ENCODE assay signal across 1 cellular context in the genomic region with DNA sequence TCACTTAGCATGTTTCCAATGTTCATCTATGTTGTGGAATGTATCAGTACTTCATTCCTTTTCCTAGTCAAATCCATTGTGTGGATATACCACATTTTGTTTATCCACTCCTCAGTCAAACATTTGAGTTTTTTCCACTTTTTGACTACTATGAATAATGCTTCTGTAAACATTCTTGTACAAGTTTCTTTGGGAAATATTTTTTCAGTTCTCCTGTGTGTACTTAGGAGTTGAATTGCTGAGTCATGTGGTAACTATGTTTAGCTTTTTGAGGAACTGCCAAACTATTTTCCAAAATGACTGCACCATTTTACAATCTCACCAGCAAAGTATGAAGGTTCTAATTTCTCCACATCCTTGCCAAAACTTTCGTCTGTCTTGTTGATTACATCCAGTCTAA.
TF ChIP-seq lines count a peak whose summit lies in the region.

No MANE protein-coding gene starts in this region.

TF ChIP-seq in HepG2, 621 proteins besides CTCF, POLR2A, EP300 and RAD21 (continued from another document and continues in another):
- TF ChIP-seq, protein P1, sequence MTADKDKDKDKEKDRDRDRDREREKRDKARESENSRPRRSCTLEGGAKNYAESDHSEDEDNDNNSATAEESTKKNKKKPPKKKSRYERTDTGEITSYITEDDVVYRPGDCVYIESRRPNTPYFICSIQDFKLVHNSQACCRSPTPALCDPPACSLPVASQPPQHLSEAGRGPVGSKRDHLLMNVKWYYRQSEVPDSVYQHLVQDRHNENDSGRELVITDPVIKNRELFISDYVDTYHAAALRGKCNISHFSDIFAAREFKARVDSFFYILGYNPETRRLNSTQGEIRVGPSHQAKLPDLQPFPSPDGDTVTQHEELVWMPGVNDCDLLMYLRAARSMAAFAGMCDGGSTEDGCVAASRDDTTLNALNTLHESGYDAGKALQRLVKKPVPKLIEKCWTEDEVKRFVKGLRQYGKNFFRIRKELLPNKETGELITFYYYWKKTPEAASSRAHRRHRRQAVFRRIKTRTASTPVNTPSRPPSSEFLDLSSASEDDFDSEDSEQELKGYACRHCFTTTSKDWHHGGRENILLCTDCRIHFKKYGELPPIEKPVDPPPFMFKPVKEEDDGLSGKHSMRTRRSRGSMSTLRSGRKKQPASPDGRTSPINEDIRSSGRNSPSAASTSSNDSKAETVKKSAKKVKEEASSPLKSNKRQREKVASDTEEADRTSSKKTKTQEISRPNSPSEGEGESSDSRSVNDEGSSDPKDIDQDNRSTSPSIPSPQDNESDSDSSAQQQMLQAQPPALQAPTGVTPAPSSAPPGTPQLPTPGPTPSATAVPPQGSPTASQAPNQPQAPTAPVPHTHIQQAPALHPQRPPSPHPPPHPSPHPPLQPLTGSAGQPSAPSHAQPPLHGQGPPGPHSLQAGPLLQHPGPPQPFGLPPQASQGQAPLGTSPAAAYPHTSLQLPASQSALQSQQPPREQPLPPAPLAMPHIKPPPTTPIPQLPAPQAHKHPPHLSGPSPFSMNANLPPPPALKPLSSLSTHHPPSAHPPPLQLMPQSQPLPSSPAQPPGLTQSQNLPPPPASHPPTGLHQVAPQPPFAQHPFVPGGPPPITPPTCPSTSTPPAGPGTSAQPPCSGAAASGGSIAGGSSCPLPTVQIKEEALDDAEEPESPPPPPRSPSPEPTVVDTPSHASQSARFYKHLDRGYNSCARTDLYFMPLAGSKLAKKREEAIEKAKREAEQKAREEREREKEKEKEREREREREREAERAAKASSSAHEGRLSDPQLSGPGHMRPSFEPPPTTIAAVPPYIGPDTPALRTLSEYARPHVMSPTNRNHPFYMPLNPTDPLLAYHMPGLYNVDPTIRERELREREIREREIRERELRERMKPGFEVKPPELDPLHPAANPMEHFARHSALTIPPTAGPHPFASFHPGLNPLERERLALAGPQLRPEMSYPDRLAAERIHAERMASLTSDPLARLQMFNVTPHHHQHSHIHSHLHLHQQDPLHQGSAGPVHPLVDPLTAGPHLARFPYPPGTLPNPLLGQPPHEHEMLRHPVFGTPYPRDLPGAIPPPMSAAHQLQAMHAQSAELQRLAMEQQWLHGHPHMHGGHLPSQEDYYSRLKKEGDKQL (CRISPR knock-in tag; IDR thresholded peaks at IDR 0.05; ENCODE audit: low read depth): peak; percentile 63
- no peak for TF ChIP-seq POGK (CRISPR knock-in tag; conservative IDR thresholded peaks at IDR 0.05)
- no peak for TF ChIP-seq FOXK2 (IDR thresholded peaks at IDR 0.05)
- TF ChIP-seq SAFB2 (CRISPR knock-in tag; IDR thresholded peaks at IDR 0.05; ENCODE audit: borderline replicate concordance, low read depth): no peak
- no peak for TF ChIP-seq MAZ (IDR thresholded peaks at IDR 0.05; ENCODE audit: borderline replicate concordance, low read depth, low read length)
- no peak for TF ChIP-seq MAZ (CRISPR knock-in tag; IDR thresholded peaks at IDR 0.05; ENCODE audit: low read depth)
- TF ChIP-seq, protein P2, sequence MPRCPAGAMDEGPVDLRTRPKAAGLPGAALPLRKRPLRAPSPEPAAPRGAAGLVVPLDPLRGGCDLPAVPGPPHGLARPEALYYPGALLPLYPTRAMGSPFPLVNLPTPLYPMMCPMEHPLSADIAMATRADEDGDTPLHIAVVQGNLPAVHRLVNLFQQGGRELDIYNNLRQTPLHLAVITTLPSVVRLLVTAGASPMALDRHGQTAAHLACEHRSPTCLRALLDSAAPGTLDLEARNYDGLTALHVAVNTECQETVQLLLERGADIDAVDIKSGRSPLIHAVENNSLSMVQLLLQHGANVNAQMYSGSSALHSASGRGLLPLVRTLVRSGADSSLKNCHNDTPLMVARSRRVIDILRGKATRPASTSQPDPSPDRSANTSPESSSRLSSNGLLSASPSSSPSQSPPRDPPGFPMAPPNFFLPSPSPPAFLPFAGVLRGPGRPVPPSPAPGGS (CRISPR knock-in tag; IDR thresholded peaks at IDR 0.05): no peak
- no peak for TF ChIP-seq ZNF143 (CRISPR knock-in tag; IDR thresholded peaks at IDR 0.05)
- TF ChIP-seq GLI4 (CRISPR knock-in tag; IDR thresholded peaks at IDR 0.05; ENCODE audit: borderline replicate concordance): no peak
- TF ChIP-seq, protein P3, sequence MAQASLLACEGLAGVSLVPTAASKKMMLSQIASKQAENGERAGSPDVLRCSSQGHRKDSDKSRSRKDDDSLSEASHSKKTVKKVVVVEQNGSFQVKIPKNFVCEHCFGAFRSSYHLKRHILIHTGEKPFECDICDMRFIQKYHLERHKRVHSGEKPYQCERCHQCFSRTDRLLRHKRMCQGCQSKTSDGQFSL (CRISPR knock-in tag; IDR thresholded peaks at IDR 0.05): no peak
- no peak for TF ChIP-seq ZFP41 (CRISPR knock-in tag; IDR thresholded peaks at IDR 0.05; ENCODE audit: borderline replicate concordance)
- TF ChIP-seq, protein P4, sequence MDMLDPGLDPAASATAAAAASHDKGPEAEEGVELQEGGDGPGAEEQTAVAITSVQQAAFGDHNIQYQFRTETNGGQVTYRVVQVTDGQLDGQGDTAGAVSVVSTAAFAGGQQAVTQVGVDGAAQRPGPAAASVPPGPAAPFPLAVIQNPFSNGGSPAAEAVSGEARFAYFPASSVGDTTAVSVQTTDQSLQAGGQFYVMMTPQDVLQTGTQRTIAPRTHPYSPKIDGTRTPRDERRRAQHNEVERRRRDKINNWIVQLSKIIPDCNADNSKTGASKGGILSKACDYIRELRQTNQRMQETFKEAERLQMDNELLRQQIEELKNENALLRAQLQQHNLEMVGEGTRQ (IDR thresholded peaks at IDR 0.05; ENCODE audit: low read depth, low read length): no peak
- TF ChIP-seq, protein P4 (CRISPR knock-in tag; IDR thresholded peaks at IDR 0.05; ENCODE audit: borderline replicate concordance): no peak
- TF ChIP-seq ZMYM3 (CRISPR knock-in tag; IDR thresholded peaks at IDR 0.05): no peak
- TF ChIP-seq ZFP82 (CRISPR knock-in tag; IDR thresholded peaks at IDR 0.05; ENCODE audit: borderline replicate concordance): 0 out of 2 replicates have a peak, but pooled peaks have one; percentile 46
- no peak for TF ChIP-seq ATAD3A (CRISPR knock-in tag; IDR thresholded peaks at IDR 0.05)
- no peak for TF ChIP-seq GABPB1 (CRISPR knock-in tag; IDR thresholded peaks at IDR 0.05)
- TF ChIP-seq, protein P5, sequence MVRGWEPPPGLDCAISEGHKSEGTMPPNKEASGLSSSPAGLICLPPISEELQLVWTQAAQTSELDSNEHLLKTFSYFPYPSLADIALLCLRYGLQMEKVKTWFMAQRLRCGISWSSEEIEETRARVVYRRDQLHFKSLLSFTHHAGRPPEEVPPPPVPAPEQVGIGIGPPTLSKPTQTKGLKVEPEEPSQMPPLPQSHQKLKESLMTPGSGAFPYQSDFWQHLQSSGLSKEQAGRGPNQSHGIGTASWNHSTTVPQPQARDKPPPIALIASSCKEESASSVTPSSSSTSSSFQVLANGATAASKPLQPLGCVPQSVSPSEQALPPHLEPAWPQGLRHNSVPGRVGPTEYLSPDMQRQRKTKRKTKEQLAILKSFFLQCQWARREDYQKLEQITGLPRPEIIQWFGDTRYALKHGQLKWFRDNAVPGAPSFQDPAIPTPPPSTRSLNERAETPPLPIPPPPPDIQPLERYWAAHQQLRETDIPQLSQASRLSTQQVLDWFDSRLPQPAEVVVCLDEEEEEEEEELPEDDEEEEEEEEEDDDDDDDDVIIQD (CRISPR knock-in tag; IDR thresholded peaks at IDR 0.05; ENCODE audit: low read depth): peak; percentile 94
- no peak for TF ChIP-seq NFYC (CRISPR knock-in tag; IDR thresholded peaks at IDR 0.05)
- TF ChIP-seq ZNF749 (CRISPR knock-in tag; IDR thresholded peaks at IDR 0.05; ENCODE audit: borderline replicate concordance): no peak; the same call in 1 of the 2 replicates
- TF ChIP-seq CENPBD1 (CRISPR knock-in tag; IDR thresholded peaks at IDR 0.05; ENCODE audit: borderline replicate concordance, low read depth): no peak
- TF ChIP-seq RNF219 (CRISPR knock-in tag; IDR thresholded peaks at IDR 0.05): no peak
- TF ChIP-seq ZNF407 (CRISPR knock-in tag; IDR thresholded peaks at IDR 0.05; ENCODE audit: not compliant biosample characterization): no peak
- TF ChIP-seq, protein P6, sequence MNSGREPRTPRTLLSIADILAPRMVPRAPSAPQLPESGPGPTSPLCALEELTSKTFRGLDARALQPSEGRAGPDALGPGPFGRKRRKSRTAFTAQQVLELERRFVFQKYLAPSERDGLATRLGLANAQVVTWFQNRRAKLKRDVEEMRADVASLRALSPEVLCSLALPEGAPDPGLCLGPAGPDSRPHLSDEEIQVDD (CRISPR knock-in tag; IDR thresholded peaks at IDR 0.05; ENCODE audit: borderline replicate concordance): no peak
- TF ChIP-seq ZNF772 (CRISPR knock-in tag; IDR thresholded peaks at IDR 0.05): no peak
- no peak for TF ChIP-seq ZNF451 (CRISPR knock-in tag; IDR thresholded peaks at IDR 0.05)
- no peak for TF ChIP-seq NR3C1 (CRISPR knock-in tag; IDR thresholded peaks at IDR 0.05)
- TF ChIP-seq KLF12 (CRISPR knock-in tag; IDR thresholded peaks at IDR 0.05; ENCODE audit: borderline replicate concordance): no peak
